ENCODE assay signal across 18 cellular contexts in the genomic region with DNA sequence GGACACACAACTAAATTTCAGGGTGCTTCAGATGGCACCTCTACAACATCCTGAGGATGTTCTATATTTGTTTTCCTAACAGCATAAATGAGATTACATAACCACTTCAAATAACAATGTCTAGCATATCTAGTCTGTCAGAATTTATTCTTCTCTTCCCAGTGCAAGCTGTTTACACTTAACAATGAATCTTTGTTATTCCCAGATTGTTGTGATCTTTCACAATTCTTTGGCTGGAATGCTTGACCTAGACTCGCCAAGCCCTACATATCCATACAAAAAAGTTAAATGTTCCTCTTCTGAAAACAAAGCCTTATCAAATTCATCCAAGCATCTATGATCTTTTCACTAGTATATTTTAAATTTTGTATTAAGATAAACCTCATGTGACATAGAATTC.
DNase-seq lines count a peak whose midpoint lies in the region; ATAC-seq, FAIRE-seq and TF ChIP-seq lines count a peak whose summit lies in the region.
"Had no signal": no experiment of that assay in that cellular context is flagged by ENCODE, and none has a peak within 500 bp of the region (broad histone marks: within the 10 kb centered on the region; RNA-seq: fewer than 3 reads in every experiment).

No MANE protein-coding gene starts in this region.

- TF ChIP-seq CTCF in AG10803 (conservative IDR thresholded peaks at IDR 0.05; ENCODE audit: low read length), result no peak

- peaks cover 94% of the 10 kb centered on the region for H3K36me3 Mint-ChIP-seq in dendritic cell treated with granulocyte-macrophage colony-stimulating factor and Interleukin-4, amounts not matched to agents 40 ng/mL and 50 ng/mL, for 4 days (ENCODE audit: low read depth)

- FAIRE-seq in RCC 7860 (lab: Jason Lieb, UNC), result no peak
- FAIRE-seq: endothelial cell of umbilical vein had no signal

- DNase-seq in AG10803 (ENCODE audit: low read depth) (peak; percentile 45), GM03348 (ENCODE audit: low spot score) (peak; percentile 13), midbrain (lab: John Stamatoyannopoulos, UW) (peak; percentile 47), RCC 7860 (ENCODE audit: low spot score) (no peak), HUDEP-2 (lab: John Stamatoyannopoulos, UW; ENCODE audit: unreplicated experiment in 76 of 76) (no peak)
- DNase-seq: activated CD4-positive, alpha-beta T cell treated with anti-CD3 and anti-CD28 coated beads, Interleukin-2, amount 50 U/mL, for 4 hours; activated T-cell treated with anti-CD3 and anti-CD28 coated beads for 4 hours; brain microvascular endothelial cell; Caco-2; left colon; NCI-H524; SK-N-SH; testis had no signal

- no peak for ATAC-seq in HG03159 (IDR thresholded peaks at IDR 0.05; ENCODE audit: unreplicated experiment)
- ATAC-seq: gastroesophageal sphincter, left colon had no signal

- no peaks in the 10 kb centered on the region for H3K27me3 Mint-ChIP-seq in dendritic cell treated with granulocyte-macrophage colony-stimulating factor and Interleukin-4, amounts not matched to agents 40 ng/mL and 50 ng/mL, for 4 days
- H3K27me3 Mint-ChIP-seq: activated naive CD8-positive, alpha-beta T cell had no signal

- peaks cover 37% of the 10 kb centered on the region for H3K4me1 Mint-ChIP-seq in dendritic cell treated with granulocyte-macrophage colony-stimulating factor and Interleukin-4, amounts not matched to agents 40 ng/mL and 50 ng/mL, for 4 days (ENCODE audit: low read depth)

- intact Hi-C loops in dendritic cell treated with granulocyte-macrophage colony-stimulating factor and Interleukin-4, amounts not matched to agents 40 ng/mL and 50 ng/mL, for 4 days (cut with micrococcal nuclease), result no loop called here

- no peak overlapping the region for H3K4me3 ChIP-seq in AG10803 (ENCODE audit: low read length)
- H3K4me3 ChIP-seq: gastroesophageal sphincter, testis had no signal

- no peak overlapping the region for H3K4me3 Mint-ChIP-seq in dendritic cell treated with granulocyte-macrophage colony-stimulating factor and Interleukin-4, amounts not matched to agents 40 ng/mL and 50 ng/mL, for 4 days
- H3K4me3 Mint-ChIP-seq: activated naive CD8-positive, alpha-beta T cell had no signal

- peak overlapping the region; percentile 71 for H3K27ac Mint-ChIP-seq in dendritic cell treated with granulocyte-macrophage colony-stimulating factor and Interleukin-4, amounts not matched to agents 40 ng/mL and 50 ng/mL, for 4 days
- H3K27ac Mint-ChIP-seq: activated naive CD8-positive, alpha-beta T cell had no signal

- H3K9me3 Mint-ChIP-seq in dendritic cell treated with granulocyte-macrophage colony-stimulating factor and Interleukin-4, amounts not matched to agents 40 ng/mL and 50 ng/mL, for 4 days, result no peaks in the 10 kb centered on the region

Comparison
In these comparisons a context has a peak if more than half of its experiments do, and no peak if none do; other contexts are left out.
1. DNase-seq: peak in AG10803 (single experiment), GM03348 (single experiment) and midbrain (single experiment); none in RCC 7860 (single experiment) and HUDEP-2 (0 of 76).